1 cellular context compared by ENCODE assay signal in the genomic region with DNA sequence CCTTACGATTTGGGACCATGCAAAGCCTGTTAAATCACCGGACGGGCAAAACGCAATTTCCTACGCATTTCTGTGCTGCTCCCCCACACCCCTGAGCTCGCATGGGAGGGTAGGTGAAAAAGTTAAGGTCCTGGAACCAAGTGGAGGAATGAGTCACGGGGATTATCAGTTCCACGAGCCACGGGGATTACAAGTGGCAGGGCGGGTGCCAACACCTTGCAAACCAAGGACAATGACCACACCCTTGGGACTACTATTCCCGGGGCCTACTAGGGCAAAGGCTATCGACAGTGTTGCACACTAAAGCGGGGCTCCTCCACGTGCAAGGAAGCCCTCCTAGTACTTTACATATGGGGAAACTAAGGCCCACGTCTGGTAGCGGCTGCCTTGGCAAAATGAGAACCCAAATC.
TF ChIP-seq lines count a peak whose summit lies in the region.

No MANE protein-coding gene starts in this region.

TF ChIP-seq in WTC11, 78 proteins besides CTCF, POLR2A, EP300 and RAD21 (continued from another document):
- TF ChIP-seq, protein P1, sequence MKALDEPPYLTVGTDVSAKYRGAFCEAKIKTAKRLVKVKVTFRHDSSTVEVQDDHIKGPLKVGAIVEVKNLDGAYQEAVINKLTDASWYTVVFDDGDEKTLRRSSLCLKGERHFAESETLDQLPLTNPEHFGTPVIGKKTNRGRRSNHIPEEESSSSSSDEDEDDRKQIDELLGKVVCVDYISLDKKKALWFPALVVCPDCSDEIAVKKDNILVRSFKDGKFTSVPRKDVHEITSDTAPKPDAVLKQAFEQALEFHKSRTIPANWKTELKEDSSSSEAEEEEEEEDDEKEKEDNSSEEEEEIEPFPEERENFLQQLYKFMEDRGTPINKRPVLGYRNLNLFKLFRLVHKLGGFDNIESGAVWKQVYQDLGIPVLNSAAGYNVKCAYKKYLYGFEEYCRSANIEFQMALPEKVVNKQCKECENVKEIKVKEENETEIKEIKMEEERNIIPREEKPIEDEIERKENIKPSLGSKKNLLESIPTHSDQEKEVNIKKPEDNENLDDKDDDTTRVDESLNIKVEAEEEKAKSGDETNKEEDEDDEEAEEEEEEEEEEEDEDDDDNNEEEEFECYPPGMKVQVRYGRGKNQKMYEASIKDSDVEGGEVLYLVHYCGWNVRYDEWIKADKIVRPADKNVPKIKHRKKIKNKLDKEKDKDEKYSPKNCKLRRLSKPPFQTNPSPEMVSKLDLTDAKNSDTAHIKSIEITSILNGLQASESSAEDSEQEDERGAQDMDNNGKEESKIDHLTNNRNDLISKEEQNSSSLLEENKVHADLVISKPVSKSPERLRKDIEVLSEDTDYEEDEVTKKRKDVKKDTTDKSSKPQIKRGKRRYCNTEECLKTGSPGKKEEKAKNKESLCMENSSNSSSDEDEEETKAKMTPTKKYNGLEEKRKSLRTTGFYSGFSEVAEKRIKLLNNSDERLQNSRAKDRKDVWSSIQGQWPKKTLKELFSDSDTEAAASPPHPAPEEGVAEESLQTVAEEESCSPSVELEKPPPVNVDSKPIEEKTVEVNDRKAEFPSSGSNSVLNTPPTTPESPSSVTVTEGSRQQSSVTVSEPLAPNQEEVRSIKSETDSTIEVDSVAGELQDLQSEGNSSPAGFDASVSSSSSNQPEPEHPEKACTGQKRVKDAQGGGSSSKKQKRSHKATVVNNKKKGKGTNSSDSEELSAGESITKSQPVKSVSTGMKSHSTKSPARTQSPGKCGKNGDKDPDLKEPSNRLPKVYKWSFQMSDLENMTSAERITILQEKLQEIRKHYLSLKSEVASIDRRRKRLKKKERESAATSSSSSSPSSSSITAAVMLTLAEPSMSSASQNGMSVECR (CRISPR knock-in tag; IDR thresholded peaks at IDR 0.05; ENCODE audit: borderline replicate concordance), result no peak
- TF ChIP-seq FOXJ3 (CRISPR knock-in tag; IDR thresholded peaks at IDR 0.05; ENCODE audit: borderline replicate concordance) (no peak), ZNF671 (CRISPR knock-in tag; IDR thresholded peaks at IDR 0.05) (no peak), TCF7 (CRISPR knock-in tag; IDR thresholded peaks at IDR 0.05; ENCODE audit: low read depth) (no peak), ZNF219 (CRISPR knock-in tag; IDR thresholded peaks at IDR 0.05; ENCODE audit: borderline replicate concordance) (no peak)
TF ChIP-seq in WTC11: peak in this region for 0.
